Comparison of ENCODE assay signal across 1 cellular context in genomic region chr7:65006094-65006992, GRCh38.
A peak's percentile ranks its signal among the peaks of the same experiment; 100 is the strongest.
TF ChIP-seq lines count a peak whose summit lies in the region.

TSS of gene ERV3-1 (minus strand) at chr7:65006687. CDS start at chr7:64993026, 13,661 bp downstream.

TF ChIP-seq in HepG2, 621 proteins besides CTCF, POLR2A, EP300 and RAD21 (continued from another document and continues in another):
- peak; percentile 86; the same call in 1 of the 2 replicates for TF ChIP-seq ZNF232 (CRISPR knock-in tag; IDR thresholded peaks at IDR 0.05; ENCODE audit: borderline replicate concordance)
- no peak for TF ChIP-seq NFRKB (IDR thresholded peaks at IDR 0.05)
- TF ChIP-seq ZNF704 (CRISPR knock-in tag; IDR thresholded peaks at IDR 0.05; ENCODE audit: borderline replicate concordance): no peak
- peak; percentile 82; the same call in 1 of the 2 replicates for TF ChIP-seq NRL (CRISPR knock-in tag; IDR thresholded peaks at IDR 0.05; ENCODE audit: borderline replicate concordance)
- TF ChIP-seq PCBP2 (optimal IDR thresholded peaks at IDR 0.05; ENCODE audit: low read depth, low read length, poor library complexity, severe bottlenecking): no peak
- TF ChIP-seq PCBP1 (IDR thresholded peaks at IDR 0.05; ENCODE audit: borderline replicate concordance, low read depth, low read length): no peak
- no peak for TF ChIP-seq ZNF720 (CRISPR knock-in tag; IDR thresholded peaks at IDR 0.05)
- no peak for TF ChIP-seq WIZ (CRISPR knock-in tag; IDR thresholded peaks at IDR 0.05)
- TF ChIP-seq SMAD9 (CRISPR knock-in tag; IDR thresholded peaks at IDR 0.05): peak; percentile 60; the same call in 1 of the 2 replicates
- TF ChIP-seq HIVEP1 (CRISPR knock-in tag; IDR thresholded peaks at IDR 0.05): no peak
- TF ChIP-seq ZMYM3 (CRISPR knock-in tag; IDR thresholded peaks at IDR 0.05): peak; percentile 58; the same call in 1 of the 2 replicates
- no peak for TF ChIP-seq TAF15 (IDR thresholded peaks at IDR 0.05; ENCODE audit: low read depth, low read length, poor library complexity, severe bottlenecking)
- TF ChIP-seq NAIF1 (CRISPR knock-in tag; IDR thresholded peaks at IDR 0.05; ENCODE audit: borderline replicate concordance): no peak; the same call in 1 of the 2 replicates
- TF ChIP-seq SP5 (CRISPR knock-in tag; IDR thresholded peaks at IDR 0.05; ENCODE audit: borderline replicate concordance, low read depth): no peak; the same call in 1 of the 2 replicates
- no peak for TF ChIP-seq ZHX2 (IDR thresholded peaks at IDR 0.05; ENCODE audit: low read depth)
- TF ChIP-seq ZHX2 (CRISPR knock-in tag; IDR thresholded peaks at IDR 0.05; ENCODE audit: borderline replicate concordance): no peak
- TF ChIP-seq SAP130 (CRISPR knock-in tag; IDR thresholded peaks at IDR 0.05; ENCODE audit: low read depth): peak; percentile 91
- 0 out of 2 replicates have a peak, but pooled peaks have one; percentile 30 for TF ChIP-seq RFXANK (CRISPR knock-in tag; IDR thresholded peaks at IDR 0.05)
- TF ChIP-seq MED13 (CRISPR knock-in tag; IDR thresholded peaks at IDR 0.05): no peak
- no peak for TF ChIP-seq ONECUT2 (CRISPR knock-in tag; IDR thresholded peaks at IDR 0.05)
- TF ChIP-seq ZSCAN29 (CRISPR knock-in tag; conservative IDR thresholded peaks at IDR 0.05): no peak
- TF ChIP-seq ZNF136 (CRISPR knock-in tag; IDR thresholded peaks at IDR 0.05; ENCODE audit: low read depth): peak; percentile 66; the same call in 1 of the 2 replicates
- no peak for TF ChIP-seq SOX6 (IDR thresholded peaks at IDR 0.05)
- TF ChIP-seq SOX6 (CRISPR knock-in tag; IDR thresholded peaks at IDR 0.05): peak; percentile 60
- TF ChIP-seq PAXIP1 (CRISPR knock-in tag; conservative IDR thresholded peaks at IDR 0.05): peak; percentile 45
- peak; percentile 57; the same call in 1 of the 2 replicates for TF ChIP-seq ZNF160 (CRISPR knock-in tag; IDR thresholded peaks at IDR 0.05)
- TF ChIP-seq ELF3 (CRISPR knock-in tag; IDR thresholded peaks at IDR 0.05): peak; percentile 86
- TF ChIP-seq TSC22D2 (CRISPR knock-in tag; IDR thresholded peaks at IDR 0.05; ENCODE audit: borderline replicate concordance): 0 out of 2 replicates have a peak, but pooled peaks have one; percentile 51
- no peak for TF ChIP-seq MLXIP (CRISPR knock-in tag; IDR thresholded peaks at IDR 0.05; ENCODE audit: borderline replicate concordance)
- no peak for TF ChIP-seq TMF1 (CRISPR knock-in tag; IDR thresholded peaks at IDR 0.05; ENCODE audit: low read depth)
- no peak for TF ChIP-seq CCAR2 (optimal IDR thresholded peaks at IDR 0.05; ENCODE audit: low read depth, low read length)
- no peak for TF ChIP-seq ARNT (IDR thresholded peaks at IDR 0.05)
- 0 out of 2 replicates have a peak, but pooled peaks have one; percentile 32 for TF ChIP-seq PRMT3 (CRISPR knock-in tag; IDR thresholded peaks at IDR 0.05; ENCODE audit: borderline replicate concordance, low read depth)
- TF ChIP-seq ZNF543 (CRISPR knock-in tag; IDR thresholded peaks at IDR 0.05): no peak
- TF ChIP-seq ZSCAN25 (CRISPR knock-in tag; IDR thresholded peaks at IDR 0.05): peak; percentile 73; the same call in 1 of the 2 replicates
- TF ChIP-seq ATAD3A (CRISPR knock-in tag; IDR thresholded peaks at IDR 0.05): no peak
- no peak for TF ChIP-seq TIGD3 (CRISPR knock-in tag; IDR thresholded peaks at IDR 0.05; ENCODE audit: borderline replicate concordance)
- TF ChIP-seq ZNF484 (CRISPR knock-in tag; IDR thresholded peaks at IDR 0.05; ENCODE audit: borderline replicate concordance, low read depth): no peak
- TF ChIP-seq CBX5 (CRISPR knock-in tag; IDR thresholded peaks at IDR 0.05; ENCODE audit: borderline replicate concordance): no peak
- no peak for TF ChIP-seq FOXK2 (IDR thresholded peaks at IDR 0.05)
- no peak for TF ChIP-seq RBAK (CRISPR knock-in tag; IDR thresholded peaks at IDR 0.05)
- TF ChIP-seq HINFP (CRISPR knock-in tag; IDR thresholded peaks at IDR 0.05; ENCODE audit: low read depth): no peak
- TF ChIP-seq FOXA3 (CRISPR knock-in tag; IDR thresholded peaks at IDR 0.05): 0 out of 2 replicates have a peak, but pooled peaks have one; percentile 13
- peak; percentile 83 for TF ChIP-seq EED (CRISPR knock-in tag; IDR thresholded peaks at IDR 0.05)
- TF ChIP-seq IRF1 (CRISPR knock-in tag; IDR thresholded peaks at IDR 0.05; ENCODE audit: low read depth): no peak
- TF ChIP-seq ZNF574 (CRISPR knock-in tag; IDR thresholded peaks at IDR 0.05): peak; percentile 79
